8 cellular contexts compared by ENCODE assay signal in genomic region chr10:55551603-55552002, GRCh38.
"Had no signal": no experiment of that assay in that cellular context is flagged by ENCODE, and none has a peak within 500 bp of the region (broad histone marks: within the 10 kb centered on the region; RNA-seq: fewer than 3 reads in every experiment).

No MANE protein-coding gene starts in this region.

- H3K4me1 Mint-ChIP-seq: IgD-negative memory B cell had no signal

- H3K27ac Mint-ChIP-seq: GM23338, HFFc6, IgD-negative memory B cell had no signal

- H3K4me3 ChIP-seq: GM23338, HAP-1 had no signal

- H3K9me3 Mint-ChIP-seq: GM23338 had no signal

- H3K27ac ChIP-seq: HL-60 had no signal

- H3K4me1 ChIP-seq: HAP-1 had no signal

- ATAC-seq: GM23338, HCT116 had no signal

- H3K27me3 Mint-ChIP-seq: IgD-negative memory B cell had no signal

- H2AFZ ChIP-seq: GM23338 had no signal

- DNase-seq: H7, HFFc6, KG1 had no signal

- H3K4me2 ChIP-seq: GM23338 had no signal

- H3K9me3 ChIP-seq: HAP-1 had no signal

- H3K36me3 Mint-ChIP-seq: IgD-negative memory B cell had no signal

- H3K4me3 Mint-ChIP-seq: GM23338, HFFc6, IgD-negative memory B cell had no signal

- H3K36me3 ChIP-seq: HAP-1 had no signal
